ENCODE assay signal across 25 cellular contexts in the genomic region with DNA sequence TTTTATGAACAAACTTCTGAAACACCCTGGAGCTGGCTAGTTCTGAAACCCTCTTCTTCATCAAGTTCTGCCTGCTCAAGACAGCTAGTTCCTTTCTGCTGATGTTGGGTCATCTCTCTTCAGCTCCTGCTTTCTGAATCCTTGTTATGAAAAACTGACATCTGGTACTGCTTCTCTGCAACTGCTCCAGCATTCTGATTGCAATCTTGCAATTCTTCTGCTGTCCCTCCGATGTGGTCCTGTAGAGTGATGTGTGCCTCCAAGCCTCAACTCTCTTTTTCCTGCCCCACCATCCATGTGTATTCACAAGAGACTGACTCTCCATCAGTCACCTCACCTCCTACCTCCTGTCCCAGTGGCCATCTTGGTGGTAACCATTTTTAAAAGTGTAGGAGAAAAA.
"Had no signal": no experiment of that assay in that cellular context is flagged by ENCODE, and none has a peak within 500 bp of the region (broad histone marks: within the 10 kb centered on the region; RNA-seq: fewer than 3 reads in every experiment).

No MANE protein-coding gene starts in this region.

- H3K27ac ChIP-seq: PC-9 had no signal

- H3K4me3 ChIP-seq: PC-9 had no signal

- FAIRE-seq: astrocyte, TTC549 had no signal

- DNase-seq: activated B cell treated with CpG ODN at 0.5 μM for 24 hours; activated CD4-positive, alpha-beta T cell treated with anti-CD3 and anti-CD28 coated beads for 1 hour; activated CD4-positive, alpha-beta T cell treated with anti-CD3 and anti-CD28 coated beads, Interleukin-2, amount 10 ng/mL, durations not matched to agents 24 days and 14 days; activated CD4-positive, alpha-beta T cell treated with anti-CD3 and anti-CD28 coated beads, Interleukin-2, amount 50 U/mL, for 48 hours; activated CD8-positive, alpha-beta memory T cell treated with anti-CD3 and anti-CD28 coated beads for 24 hours; activated effector memory CD4-positive, alpha-beta T cell treated with anti-CD3 and anti-CD28 coated beads, Interleukin-2, amount 50 U/mL, for 16 hours; activated naive CD4-positive, alpha-beta T cell treated with Interleukin-2 at 50 U/mL for 16 hours; activated naive CD8-positive, alpha-beta T cell treated with anti-CD3 and anti-CD28 coated beads, Interleukin-2, amount 50 U/mL, for 24 hours; activated T-cell treated with anti-CD3 and anti-CD28 coated beads, Interleukin-2, amount 50 U/mL, for 4 hours; amygdala; Kasumi-1; NCI-H1105 treated with DMSO at 0.1 percent for 48 hours; NCI-H1436 treated with DMSO at 0.1 percent for 48 hours; NCI-H187; NCI-H2081; NCI-H446; NCI-H524; PC-9; SIG-M5; T-cell; T-helper 2 cell; T1000 had no signal

- ATAC-seq: activated naive CD4-positive, alpha-beta T cell treated with anti-CD3 and anti-CD28 coated beads, Interleukin-2, amount 50 U/mL, for 72 hours; activated naive CD8-positive, alpha-beta T cell treated with anti-CD3 and anti-CD28 coated beads, Interleukin-2, amount 50 U/mL, for 24 hours; activated T-cell treated with anti-CD3 and anti-CD28 coated beads, Interleukin-2, amount 50 U/mL, for 4 hours; T-cell had no signal
